9 cellular contexts compared by ENCODE assay signal in the genomic region with DNA sequence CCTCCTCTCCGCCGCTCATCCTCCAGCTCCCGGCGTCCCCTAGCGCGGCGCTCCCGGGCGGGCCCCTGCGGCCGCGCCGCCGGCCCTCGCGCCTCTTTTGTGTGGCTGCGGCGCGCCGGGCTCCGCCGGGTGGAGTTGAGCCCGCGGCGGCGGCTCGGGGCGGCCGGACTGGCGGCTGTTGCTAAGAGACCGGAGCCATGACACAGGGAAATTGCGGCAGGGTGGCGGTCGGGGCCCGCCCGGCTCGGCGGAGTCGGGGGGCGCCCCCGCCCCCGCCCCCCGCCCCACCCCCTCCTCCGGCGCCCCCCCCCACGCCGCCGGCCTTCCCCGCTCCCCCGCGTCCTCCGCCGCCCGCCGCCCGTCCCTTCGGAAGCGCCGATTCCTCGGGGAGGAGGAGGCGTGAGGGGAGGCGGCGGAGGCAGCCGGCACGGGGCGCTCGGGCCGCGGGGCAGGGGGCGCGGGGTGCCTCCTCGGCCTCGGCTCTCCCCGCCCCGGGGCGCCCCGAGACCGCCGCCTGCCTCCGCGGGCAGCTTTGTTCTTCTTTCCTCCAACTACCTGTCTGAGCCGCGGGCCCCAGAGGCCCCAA. TPM values are rescaled to one million over a fixed set of nuclear protein-coding genes. Genes with fewer than 3 reads are reported as not detected.
DNase-seq lines count a peak whose midpoint lies in the region; ATAC-seq, FAIRE-seq and TF ChIP-seq lines count a peak whose summit lies in the region.
"Had no signal": no experiment of that assay in that cellular context is flagged by ENCODE, and none has a peak within 500 bp of the region (broad histone marks: within the 10 kb centered on the region; RNA-seq: fewer than 3 reads in every experiment).

A gene (minus strand): TSS at position 223 of the 586 bp plus-strand sequence. CDS start 3,459 bp downstream, outside the sequence.

- H3K9me3 ChIP-seq in kidney (ENCODE audit: control insufficient read depth in 1 of 2, low read length in 2 of 2), result no peaks in the 10 kb centered on the region
- H3K9me3 ChIP-seq in stomach smooth muscle (ENCODE audit: control insufficient read depth in 2 of 2, low read length in 2 of 2), result no peaks in the 10 kb centered on the region
- H3K9me3 ChIP-seq: thyroid gland had no signal

- H3K36me3 ChIP-seq in GM23338 (ENCODE audit: insufficient read depth) (no peaks in the 10 kb centered on the region), kidney (ENCODE audit: control insufficient read depth in 1 of 2, insufficient read depth in 2 of 2, low read length in 2 of 2) (no peaks in the 10 kb centered on the region), stomach smooth muscle (ENCODE audit: control insufficient read depth in 2 of 2, insufficient read depth in 2 of 2, low read length in 2 of 2) (no peaks in the 10 kb centered on the region)
- H3K36me3 ChIP-seq: thyroid gland had no signal

- peaks cover 8% of the 10 kb centered on the region for H3K36me3 Mint-ChIP-seq in GM23338 (ENCODE audit: low read depth)
- H3K36me3 Mint-ChIP-seq in activated naive CD8-positive, alpha-beta T cell treated with anti-CD3 and anti-CD28 coated beads, Interleukin-2, amount 50 U/mL, for 24 hours (ENCODE audit: low read depth), result no peaks in the 10 kb centered on the region

- DNase-seq in D341Med (ENCODE audit: low spot score) (peak; percentile 86), GM23338 (ENCODE audit: low spot score) (peak; percentile 72), kidney (peak; percentile 69), KG1 (lab: John Stamatoyannopoulos, UW) (no peak), NCI-H1436 (lab: John Stamatoyannopoulos, UW) (no peak)
- peak; percentile 16 for DNase-seq in activated naive CD8-positive, alpha-beta T cell treated with anti-CD3 and anti-CD28 coated beads, Interleukin-2, amount 50 U/mL, for 24 hours
- DNase-seq in activated CD4-positive, alpha-beta T cell treated with anti-CD3 and anti-CD28 coated beads, Interleukin-2, amount 50 U/mL, for 48 hours, result no peak

- peaks cover 3% of the 10 kb centered on the region; the same call in 1 of the 2 replicates for H4K20me1 ChIP-seq in GM23338 (replicated peaks; ENCODE audit: insufficient read depth)

- no peaks in the 10 kb centered on the region for H3F3A ChIP-seq in GM23338 (replicated peaks; ENCODE audit: low read depth)

- no peak for TF ChIP-seq CTCF in GM23338 (conservative IDR thresholded peaks at IDR 0.05; ENCODE audit: low read depth in 2 of 2)
- TF ChIP-seq CTCF in kidney (IDR thresholded peaks at IDR 0.05; ENCODE audit: borderline replicate concordance, extremely low read depth, insufficient read depth), result no peak

- intact Hi-C loops in kidney (cut with DNase I), result no loop called here

- H3K27me3 ChIP-seq in GM23338 (ENCODE audit: insufficient read depth) (peaks cover 47% of the 10 kb centered on the region), stomach smooth muscle (ENCODE audit: control insufficient read depth in 1 of 2, insufficient read depth in 2 of 2, low read length in 2 of 2) (peaks cover 28 to 64% of the 10 kb centered on the region in 2 donors)

- no peak within 1 kb of the TSS for H3K27ac ChIP-seq in GM23338 (ENCODE audit: low read depth)
- peak within 1 kb of the TSS in 1 of 2 donors; percentile 43 for H3K27ac ChIP-seq in kidney (ENCODE audit: low read depth in 2 of 2, low read length in 2 of 2)
- no peak within 1 kb of the TSS for H3K27ac ChIP-seq in stomach smooth muscle (ENCODE audit: low read length)
- H3K27ac ChIP-seq: thyroid gland had no signal

- peak within 1 kb of the TSS; percentile 92 for H3K4me3 Mint-ChIP-seq in GM23338
- peak within 1 kb of the TSS; percentile 36 for H3K4me3 Mint-ChIP-seq in activated naive CD8-positive, alpha-beta T cell treated with anti-CD3 and anti-CD28 coated beads, Interleukin-2, amount 50 U/mL, for 24 hours

- H3K27ac Mint-ChIP-seq in GM23338, result no peak within 1 kb of the TSS
- no peak within 1 kb of the TSS for H3K27ac Mint-ChIP-seq in activated naive CD8-positive, alpha-beta T cell treated with anti-CD3 and anti-CD28 coated beads, Interleukin-2, amount 50 U/mL, for 24 hours

- H3K4me1 ChIP-seq in GM23338 (ENCODE audit: insufficient read depth) (peaks cover 40% of the 10 kb centered on the region), kidney (ENCODE audit: control insufficient read depth in 1 of 2, insufficient read depth in 1 of 2, low read depth in 1 of 2, low read length in 2 of 2) (peaks cover 0 to 4% of the 10 kb centered on the region in 2 donors), stomach smooth muscle (ENCODE audit: control insufficient read depth, insufficient read depth, low read length) (peaks cover 30% of the 10 kb centered on the region)

- H3K27me3 Mint-ChIP-seq in GM23338 (ENCODE audit: insufficient read depth, low read depth, poor library complexity), result peaks cover 24% of the 10 kb centered on the region
- H3K27me3 Mint-ChIP-seq in activated naive CD8-positive, alpha-beta T cell treated with anti-CD3 and anti-CD28 coated beads, Interleukin-2, amount 50 U/mL, for 24 hours, result peaks cover 62% of the 10 kb centered on the region

- no peaks in the 10 kb centered on the region for H3K79me2 ChIP-seq in GM23338 (replicated peaks; ENCODE audit: insufficient read depth)

- peak within 1 kb of the TSS; percentile 91 for H3K4me2 ChIP-seq in GM23338

- H3K4me3 ChIP-seq in GM23338 (peak within 1 kb of the TSS; percentile 92), kidney (ENCODE audit: low read length in 2 of 2) (peak within 1 kb of the TSS; percentile 7 to 55), stomach smooth muscle (ENCODE audit: low read length in 2 of 2) (peak within 1 kb of the TSS; percentile 48 to 71)

- H2AFZ ChIP-seq in GM23338, result peak within 1 kb of the TSS; percentile 87

- no peak for FAIRE-seq in kidney (lab: Jason Lieb, UNC)

- peaks cover 45% of the 10 kb centered on the region for H3K4me1 Mint-ChIP-seq in GM23338
- peaks cover 8% of the 10 kb centered on the region for H3K4me1 Mint-ChIP-seq in activated naive CD8-positive, alpha-beta T cell treated with anti-CD3 and anti-CD28 coated beads, Interleukin-2, amount 50 U/mL, for 24 hours

- no peaks in the 10 kb centered on the region for H3K9me2 ChIP-seq in GM23338 (ENCODE audit: insufficient read depth)

- ATAC-seq in GM23338, result peak; percentile 14
- ATAC-seq in activated naive CD8-positive, alpha-beta T cell treated with anti-CD3 and anti-CD28 coated beads, Interleukin-2, amount 50 U/mL, for 24 hours, result no peak

- H3K9me3 Mint-ChIP-seq in GM23338, result no peaks in the 10 kb centered on the region
- no peaks in the 10 kb centered on the region for H3K9me3 Mint-ChIP-seq in activated naive CD8-positive, alpha-beta T cell treated with anti-CD3 and anti-CD28 coated beads, Interleukin-2, amount 50 U/mL, for 24 hours

- H3K9ac ChIP-seq in kidney (ENCODE audit: low read length in 2 of 2) (peak within 1 kb of the TSS in 1 of 2 donors; percentile 19), stomach smooth muscle (ENCODE audit: low read length in 2 of 2) (peak within 1 kb of the TSS; percentile 31 to 36)

TF ChIP-seq in GM23338, 12 proteins besides CTCF, POLR2A, EP300 and RAD21 (continues in another document):
- no peak for TF ChIP-seq NANOG (IDR thresholded peaks at IDR 0.05; ENCODE audit: borderline replicate concordance)
- no peak for TF ChIP-seq ZNF331 (CRISPR knock-in tag; IDR thresholded peaks at IDR 0.05; ENCODE audit: low read depth)
- no peak for TF ChIP-seq EZH2phosphoT487 (IDR thresholded peaks at IDR 0.05; ENCODE audit: unreplicated experiment)
- TF ChIP-seq STAT1 (IDR thresholded peaks at IDR 0.05; ENCODE audit: unreplicated experiment), result no peak
- TF ChIP-seq JUNB (IDR thresholded peaks at IDR 0.05; ENCODE audit: unreplicated experiment), result no peak
- TF ChIP-seq, protein P1, sequence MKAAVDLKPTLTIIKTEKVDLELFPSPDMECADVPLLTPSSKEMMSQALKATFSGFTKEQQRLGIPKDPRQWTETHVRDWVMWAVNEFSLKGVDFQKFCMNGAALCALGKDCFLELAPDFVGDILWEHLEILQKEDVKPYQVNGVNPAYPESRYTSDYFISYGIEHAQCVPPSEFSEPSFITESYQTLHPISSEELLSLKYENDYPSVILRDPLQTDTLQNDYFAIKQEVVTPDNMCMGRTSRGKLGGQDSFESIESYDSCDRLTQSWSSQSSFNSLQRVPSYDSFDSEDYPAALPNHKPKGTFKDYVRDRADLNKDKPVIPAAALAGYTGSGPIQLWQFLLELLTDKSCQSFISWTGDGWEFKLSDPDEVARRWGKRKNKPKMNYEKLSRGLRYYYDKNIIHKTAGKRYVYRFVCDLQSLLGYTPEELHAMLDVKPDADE (IDR thresholded peaks at IDR 0.05), result no peak
- TF ChIP-seq ZNF114 (CRISPR knock-in tag; IDR thresholded peaks at IDR 0.05), result no peak
- TF ChIP-seq EZH2 (IDR thresholded peaks at IDR 0.05; ENCODE audit: low read depth, unreplicated experiment), result no peak
- TF ChIP-seq, protein P2, sequence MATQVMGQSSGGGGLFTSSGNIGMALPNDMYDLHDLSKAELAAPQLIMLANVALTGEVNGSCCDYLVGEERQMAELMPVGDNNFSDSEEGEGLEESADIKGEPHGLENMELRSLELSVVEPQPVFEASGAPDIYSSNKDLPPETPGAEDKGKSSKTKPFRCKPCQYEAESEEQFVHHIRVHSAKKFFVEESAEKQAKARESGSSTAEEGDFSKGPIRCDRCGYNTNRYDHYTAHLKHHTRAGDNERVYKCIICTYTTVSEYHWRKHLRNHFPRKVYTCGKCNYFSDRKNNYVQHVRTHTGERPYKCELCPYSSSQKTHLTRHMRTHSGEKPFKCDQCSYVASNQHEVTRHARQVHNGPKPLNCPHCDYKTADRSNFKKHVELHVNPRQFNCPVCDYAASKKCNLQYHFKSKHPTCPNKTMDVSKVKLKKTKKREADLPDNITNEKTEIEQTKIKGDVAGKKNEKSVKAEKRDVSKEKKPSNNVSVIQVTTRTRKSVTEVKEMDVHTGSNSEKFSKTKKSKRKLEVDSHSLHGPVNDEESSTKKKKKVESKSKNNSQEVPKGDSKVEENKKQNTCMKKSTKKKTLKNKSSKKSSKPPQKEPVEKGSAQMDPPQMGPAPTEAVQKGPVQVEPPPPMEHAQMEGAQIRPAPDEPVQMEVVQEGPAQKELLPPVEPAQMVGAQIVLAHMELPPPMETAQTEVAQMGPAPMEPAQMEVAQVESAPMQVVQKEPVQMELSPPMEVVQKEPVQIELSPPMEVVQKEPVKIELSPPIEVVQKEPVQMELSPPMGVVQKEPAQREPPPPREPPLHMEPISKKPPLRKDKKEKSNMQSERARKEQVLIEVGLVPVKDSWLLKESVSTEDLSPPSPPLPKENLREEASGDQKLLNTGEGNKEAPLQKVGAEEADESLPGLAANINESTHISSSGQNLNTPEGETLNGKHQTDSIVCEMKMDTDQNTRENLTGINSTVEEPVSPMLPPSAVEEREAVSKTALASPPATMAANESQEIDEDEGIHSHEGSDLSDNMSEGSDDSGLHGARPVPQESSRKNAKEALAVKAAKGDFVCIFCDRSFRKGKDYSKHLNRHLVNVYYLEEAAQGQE (IDR thresholded peaks at IDR 0.05; ENCODE audit: unreplicated experiment), result no peak
- no peak for TF ChIP-seq CREB1 (CRISPR knock-in tag; IDR thresholded peaks at IDR 0.05; ENCODE audit: low read depth)
- no peak; the same call in 1 of the 2 replicates for TF ChIP-seq POLR2AphosphoS5 (IDR thresholded peaks at IDR 0.05; ENCODE audit: low read depth)

RNA-seq across cellular contexts. Expression of the gene that starts here (rescaled TPM):
- 4.5 and 6.1 TPM in 2 replicates for total RNA-seq in GM23338 (2014; rRNA removed; shearing (Covaris generic))
- polyA plus RNA-seq in GM23338 (2016; fragmentation: Nextera tagmentation; extraction: Ambion mirVana) (0.53 and 0.73 TPM in 2 replicates), kidney (ENCODE audit: insufficient read depth, low read depth, low replicate concordance) (2.1 TPM)
- 0.31 TPM for total RNA-seq in kidney

Comparison
In these comparisons a context has a peak if more than half of its experiments do, and no peak if none do; other contexts are left out.
1. DNase-seq: peak in D341Med (single experiment), GM23338 (single experiment), activated naive CD8-positive, alpha-beta T cell treated with anti-CD3 and anti-CD28 coated beads, Interleukin-2, amount 50 U/mL, for 24 hours (single experiment) and kidney (single experiment); none in KG1 (single experiment), NCI-H1436 (single experiment) and activated CD4-positive, alpha-beta T cell treated with anti-CD3 and anti-CD28 coated beads, Interleukin-2, amount 50 U/mL, for 48 hours (0 of 2).
2. H3K4me3 ChIP-seq: peak in every context shown above with its lines; median percentile 92 in GM23338; 60 in stomach smooth muscle; 31 in kidney.